In the genomic region with DNA sequence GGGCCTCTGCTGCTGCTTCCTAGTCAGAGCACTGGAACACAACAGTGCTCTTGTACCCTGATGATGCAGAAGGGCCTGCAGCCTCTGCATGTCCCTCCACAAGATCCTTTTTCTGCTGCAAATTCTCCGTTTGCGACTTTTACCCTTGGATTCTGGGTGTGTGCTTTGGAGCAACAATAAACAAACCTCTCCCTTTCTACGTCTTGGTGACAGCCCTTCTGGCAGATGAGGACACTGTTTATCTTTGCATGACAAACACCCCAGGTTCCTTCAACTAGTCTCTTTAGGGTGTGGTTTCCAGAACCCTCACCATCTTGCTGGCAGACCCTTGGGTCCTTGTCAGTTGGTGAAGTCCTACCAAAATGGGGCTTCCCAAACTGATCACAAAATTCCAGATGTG, we compare ENCODE assay signal across 22 cellular contexts. TPM values are rescaled to one million over a fixed set of nuclear protein-coding genes. Genes with fewer than 3 reads are reported as not detected.
"Had no signal": no experiment of that assay in that cellular context is flagged by ENCODE, and none has a peak within 500 bp of the region (broad histone marks: within the 10 kb centered on the region; RNA-seq: fewer than 3 reads in every experiment).

No MANE protein-coding gene starts in this region.

- H3K4me1 ChIP-seq: gastrocnemius medialis had no signal

- ATAC-seq: gastrocnemius medialis; left lobe of liver; natural killer cell; pancreas; right lobe of liver; stimulated activated effector memory CD8-positive, alpha-beta T cell treated with anti-CD3 and anti-CD28 coated beads, Interleukin-12 subunit alpha, Interleukin-12 subunit beta, amount 100 ng/mL, for 72 hours had no signal

- H3K27me3 ChIP-seq: dorsolateral prefrontal cortex, gastrocnemius medialis, pancreas, right lobe of liver, stomach, tibial artery, upper lobe of left lung had no signal

- FAIRE-seq: keratinocyte, pancreas had no signal

- H3K27ac ChIP-seq: dorsolateral prefrontal cortex, gastrocnemius medialis, neutrophil, pancreas, right lobe of liver, stomach, tibial artery, upper lobe of left lung had no signal

- H3K36me3 ChIP-seq: gastrocnemius medialis, neutrophil, pancreas, right lobe of liver, stomach, tibial artery, upper lobe of left lung had no signal

- DNase-seq: cerebellar nuclear complex; dorsolateral prefrontal cortex; effector CD4-positive, alpha-beta T cell; foreskin fibroblast; gastrocnemius medialis; mesendoderm; natural killer cell; pancreas; right lobe of liver; stimulated activated CD4-positive, alpha-beta T cell treated with anti-CD3 and anti-CD28 coated beads, Interleukin-2, amount 100 ng/mL, for 24 hours; stimulated activated CD4-positive, alpha-beta T cell treated with anti-CD3 and anti-CD28 coated beads, Interleukin-4, amount 100 ng/mL, for 24 hours; stimulated activated naive CD4-positive, alpha-beta T cell treated with Interleukin-2 at 50 U/mL for 16 hours; stomach; tibial artery; upper lobe of left lung had no signal

- H3K4me3 ChIP-seq: dorsolateral prefrontal cortex, gastrocnemius medialis, pancreas, right lobe of liver, stomach, tibial artery, upper lobe of left lung had no signal

- H3K9me3 ChIP-seq: gastrocnemius medialis, neutrophil, pancreas, right lobe of liver, stomach, tibial artery, upper lobe of left lung had no signal

RNA-seq across cellular contexts. Expression of gene CNGA3, which starts 46.8 kb away (rescaled TPM):
- total RNA-seq: glomerular endothelial cell, left lobe of liver, liver, lung microvascular endothelial cell, natural killer cell, right lobe of liver had no signal
- polyA plus RNA-seq: liver had no signal
